ENCODE assay signal across 19 cellular contexts in genomic region chr9:81035171-81035570, GRCh38.
A peak's percentile ranks its signal among the peaks of the same experiment; 100 is the strongest.
DNase-seq lines count a peak whose midpoint lies in the region; ATAC-seq and TF ChIP-seq lines count a peak whose summit lies in the region.
"Had no signal": no experiment of that assay in that cellular context is flagged by ENCODE, and none has a peak within 500 bp of the region (broad histone marks: within the 10 kb centered on the region; RNA-seq: fewer than 3 reads in every experiment).

No MANE protein-coding gene starts in this region.

- no peak overlapping the region for H3K14ac ChIP-seq in neuronal stem cell (ENCODE audit: low read length)

- H3K9me3 Mint-ChIP-seq in activated naive CD4-positive, alpha-beta T cell treated with anti-CD3 and anti-CD28 coated beads, Interleukin-2, amount 50 U/mL, for 72 hours, result peaks cover 10 to 22% of the 10 kb centered on the region in 2 donors
- H3K9me3 Mint-ChIP-seq in activated naive CD8-positive, alpha-beta T cell treated with anti-CD3 and anti-CD28 coated beads for 36 hours, result no peaks in the 10 kb centered on the region

- TF ChIP-seq POLR2A in heart left ventricle (IDR thresholded peaks at IDR 0.05), result no peak

- no peaks in the 10 kb centered on the region for H3K79me1 ChIP-seq in neuronal stem cell (ENCODE audit: low read depth, low read length)

- no peak overlapping the region for H3K4me2 ChIP-seq in neuronal stem cell (ENCODE audit: insufficient read depth, low read length, poor library complexity, severe bottlenecking)
- H3K4me2 ChIP-seq: A549 had no signal

- H2AK5ac ChIP-seq in neuronal stem cell (ENCODE audit: low read depth, low read length), result no peak overlapping the region

- no peak overlapping the region for H3K18ac ChIP-seq in neuronal stem cell (ENCODE audit: low read length)

- no peak overlapping the region for H2BK15ac ChIP-seq in neuronal stem cell (ENCODE audit: low read length)

- H2BK5ac ChIP-seq in neuronal stem cell (ENCODE audit: low read length), result no peak overlapping the region

- H2BK12ac ChIP-seq in neuronal stem cell (ENCODE audit: low read length), result no peak overlapping the region

- H4K8ac ChIP-seq in neuronal stem cell (ENCODE audit: low read depth, low read length), result no peak overlapping the region

- H3K9me3 ChIP-seq in neuronal stem cell (replicated peaks in 1 of 2; ENCODE audit: control insufficient read depth in 2 of 2, insufficient read depth in 1 of 2, low read depth in 1 of 2, low read length in 2 of 2) (no peaks in the 10 kb centered on the region), heart left ventricle (no peaks in the 10 kb centered on the region)
- H3K9me3 ChIP-seq: A549, lower lobe of right lung, Peyer's patch had no signal

- no peak overlapping the region for H3K4me3 ChIP-seq in AG04449 (ENCODE audit: low read depth, low read length)
- no peak overlapping the region for H3K4me3 ChIP-seq in neuronal stem cell (ENCODE audit: low read length in 2 of 2)
- H3K4me3 ChIP-seq in heart left ventricle, result no peak overlapping the region
- H3K4me3 ChIP-seq: A549, lower lobe of right lung, Peyer's patch had no signal

- H4K91ac ChIP-seq in neuronal stem cell (ENCODE audit: low read depth, low read length, poor library complexity), result no peak overlapping the region

- no peaks in the 10 kb centered on the region for H3K36me3 Mint-ChIP-seq in activated naive CD4-positive, alpha-beta T cell treated with anti-CD3 and anti-CD28 coated beads, Interleukin-2, amount 50 U/mL, for 72 hours
- H3K36me3 Mint-ChIP-seq in activated naive CD8-positive, alpha-beta T cell treated with anti-CD3 and anti-CD28 coated beads for 36 hours, result no peaks in the 10 kb centered on the region
- H3K36me3 Mint-ChIP-seq: activated naive CD8-positive, alpha-beta T cell treated with anti-CD3 and anti-CD28 coated beads, Interleukin-2, amount 10 ng/mL, durations not matched to agents 7 days and 5 days; natural killer cell had no signal

- POLR2A ChIA-PET in AG04449 (lab: Yijun Ruan, JAX), result no interaction called here

- CTCF ChIA-PET in AG04449 (lab: Yijun Ruan, JAX), result no interaction called here

- peaks cover 6% of the 10 kb centered on the region for H3K27me3 Mint-ChIP-seq in activated naive CD8-positive, alpha-beta T cell treated with anti-CD3 and anti-CD28 coated beads for 36 hours
- H3K27me3 Mint-ChIP-seq: activated naive CD8-positive, alpha-beta T cell treated with anti-CD3 and anti-CD28 coated beads, Interleukin-2, amount 10 ng/mL, durations not matched to agents 7 days and 5 days; T-helper 17 cell had no signal

- no peak overlapping the region for H3K9ac ChIP-seq in neuronal stem cell (ENCODE audit: low read depth, low read length, poor library complexity)

- H3K27me3 ChIP-seq in neuronal stem cell (ENCODE audit: control insufficient read depth in 3 of 3, insufficient read depth in 3 of 3, low read depth in 1 of 3, low read length in 3 of 3) (no peaks in the 10 kb centered on the region), heart left ventricle (no peaks in the 10 kb centered on the region)
- H3K27me3 ChIP-seq: Peyer's patch had no signal

- H2BK120ac ChIP-seq in neuronal stem cell (ENCODE audit: low read depth, low read length), result no peak overlapping the region

- H3K4me1 ChIP-seq in neuronal stem cell (ENCODE audit: control insufficient read depth in 2 of 2, insufficient read depth in 1 of 2, low read depth in 1 of 2, low read length in 2 of 2) (no peaks in the 10 kb centered on the region), heart left ventricle (peaks cover 0 to 7% (median 0%) of the 10 kb centered on the region in 12 donors)
- H3K4me1 ChIP-seq: lower lobe of right lung, Peyer's patch had no signal

- H3K23ac ChIP-seq in neuronal stem cell (ENCODE audit: low read depth, low read length, poor library complexity), result no peak overlapping the region

- H3K4me3 Mint-ChIP-seq in activated naive CD8-positive, alpha-beta T cell treated with anti-CD3 and anti-CD28 coated beads for 36 hours, result no peak overlapping the region
- H3K4me3 Mint-ChIP-seq: activated CD4-positive, alpha-beta T cell treated with anti-CD3 and anti-CD28 coated beads for 36 hours; activated naive CD8-positive, alpha-beta T cell treated with anti-CD3 and anti-CD28 coated beads, Interleukin-2, amount 10 ng/mL, durations not matched to agents 7 days and 5 days; natural killer cell; T-helper 17 cell had no signal

- no CpG with 5 or more reads among the region's 4 CpGs for WGBS in neuronal stem cell (ENCODE audit: extremely low coverage in 2 of 2, insufficient read length in 2 of 2, insufficient replicate concordance in 1 of 2), 2 donors
- 59 to 75% (median 70%) methylated on average over 4 of the region's 4 CpGs for WGBS in heart left ventricle, 4 donors

- no peak overlapping the region for H3K4ac ChIP-seq in neuronal stem cell (ENCODE audit: low read length)

- no peak for ATAC-seq in heart left ventricle
- ATAC-seq in activated naive CD4-positive, alpha-beta T cell treated with anti-CD3 and anti-CD28 coated beads, Interleukin-2, amount 50 U/mL, for 72 hours, result no peak
- ATAC-seq: A549; activated CD4-positive, alpha-beta T cell treated with anti-CD3 and anti-CD28 coated beads for 36 hours; HCT116; lower lobe of right lung; natural killer cell; T-helper 17 cell had no signal

- intact Hi-C loops in heart left ventricle (cut with DNase I), result no loop called here

- H3K36me3 ChIP-seq in neuronal stem cell (replicated peaks in 1 of 2; ENCODE audit: control insufficient read depth in 2 of 2, insufficient read depth in 2 of 2, low read length in 2 of 2), result no peaks in the 10 kb centered on the region
- H3K36me3 ChIP-seq in heart left ventricle, result no peaks in the 10 kb centered on the region
- H3K36me3 ChIP-seq: lower lobe of right lung, Peyer's patch had no signal

- no peak overlapping the region for H3K27ac Mint-ChIP-seq in activated naive CD4-positive, alpha-beta T cell treated with anti-CD3 and anti-CD28 coated beads, Interleukin-2, amount 50 U/mL, for 72 hours
- H3K27ac Mint-ChIP-seq in activated naive CD8-positive, alpha-beta T cell treated with anti-CD3 and anti-CD28 coated beads for 36 hours, result no peak overlapping the region
- H3K27ac Mint-ChIP-seq: activated CD4-positive, alpha-beta T cell treated with anti-CD3 and anti-CD28 coated beads for 36 hours; activated naive CD8-positive, alpha-beta T cell treated with anti-CD3 and anti-CD28 coated beads, Interleukin-2, amount 10 ng/mL, durations not matched to agents 7 days and 5 days; natural killer cell; T-helper 17 cell had no signal

- peak; percentile 38 for DNase-seq in AG04449 (ENCODE audit: low read depth, low spot score)
- peak; percentile 22 for DNase-seq in H4 (ENCODE audit: low spot score)
- peak; percentile 98 for DNase-seq in amniotic epithelial cell (ENCODE audit: low read depth)
- peak; percentile 85 for DNase-seq in iris pigment epithelial cell (ENCODE audit: low read depth)
- no peak for DNase-seq in neuronal stem cell (ENCODE audit: low spot score)
- DNase-seq in heart left ventricle, result no peak
- no peak for DNase-seq in activated naive CD4-positive, alpha-beta T cell treated with anti-CD3 and anti-CD28 coated beads, Interleukin-2, amount 50 U/mL, for 72 hours (ENCODE audit: low spot score in 2 of 2)
- DNase-seq in activated naive CD8-positive, alpha-beta T cell treated with anti-CD3 and anti-CD28 coated beads for 36 hours, result no peak
- DNase-seq: activated CD4-positive, alpha-beta T cell treated with anti-CD3 and anti-CD28 coated beads for 36 hours; activated naive CD8-positive, alpha-beta T cell treated with anti-CD3 and anti-CD28 coated beads, Interleukin-2, amount 10 ng/mL, durations not matched to agents 7 days and 5 days; erythroblast; lower lobe of right lung; natural killer cell; NCI-H1048; NCI-H69; Peyer's patch; T-helper 17 cell had no signal

- H3K27ac ChIP-seq in neuronal stem cell (replicated peaks; ENCODE audit: low read length) (no peak overlapping the region), heart left ventricle (no peak overlapping the region)
- H3K27ac ChIP-seq: A549, lower lobe of right lung, Peyer's patch had no signal

- H3K4me1 Mint-ChIP-seq in activated naive CD8-positive, alpha-beta T cell treated with anti-CD3 and anti-CD28 coated beads for 36 hours, result no peaks in the 10 kb centered on the region
- H3K4me1 Mint-ChIP-seq: activated CD4-positive, alpha-beta T cell treated with anti-CD3 and anti-CD28 coated beads for 36 hours; activated naive CD8-positive, alpha-beta T cell treated with anti-CD3 and anti-CD28 coated beads, Interleukin-2, amount 10 ng/mL, durations not matched to agents 7 days and 5 days; natural killer cell; T-helper 17 cell had no signal

- TF ChIP-seq CTCF in AG04449 (IDR thresholded peaks at IDR 0.05; ENCODE audit: insufficient read depth, low read length, missing control alignments) (no peak), heart left ventricle (IDR thresholded peaks at IDR 0.05) (no peak)

- no peak overlapping the region for H2AFZ ChIP-seq in neuronal stem cell (ENCODE audit: low read length)

Comparison
In these comparisons a context has a peak if more than half of its experiments do, and no peak if none do; other contexts are left out.
1. DNase-seq: peak in AG04449 (single experiment), H4 (single experiment), amniotic epithelial cell (single experiment) and iris pigment epithelial cell (single experiment); none in neuronal stem cell (single experiment), heart left ventricle (0 of 5), activated naive CD4-positive, alpha-beta T cell treated with anti-CD3 and anti-CD28 coated beads, Interleukin-2, amount 50 U/mL, for 72 hours (0 of 2) and activated naive CD8-positive, alpha-beta T cell treated with anti-CD3 and anti-CD28 coated beads for 36 hours (single experiment).